In the genomic region with DNA sequence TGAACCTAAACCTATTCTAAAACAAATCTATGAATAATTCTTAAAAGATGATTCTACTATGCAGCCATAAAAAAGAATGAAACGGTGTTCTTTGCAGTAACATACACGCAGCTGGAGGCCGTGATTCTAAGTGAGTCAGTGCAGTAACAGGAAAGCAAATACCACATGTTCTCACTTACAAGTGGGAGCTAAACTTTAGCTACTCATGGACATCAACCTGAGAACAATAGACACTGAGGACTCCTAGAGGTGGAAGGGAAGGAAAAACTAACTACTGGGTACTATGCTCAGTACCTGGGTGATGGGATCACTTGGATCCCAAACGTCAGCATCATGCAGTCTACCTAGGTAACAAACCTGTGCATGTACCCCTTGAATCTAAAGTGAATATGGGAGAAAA, we compare ENCODE assay signal across 22 cellular contexts.
DNase-seq lines count a peak whose midpoint lies in the region; FAIRE-seq and TF ChIP-seq lines count a peak whose summit lies in the region.
"Had no signal": no experiment of that assay in that cellular context is flagged by ENCODE, and none has a peak within 500 bp of the region (broad histone marks: within the 10 kb centered on the region; RNA-seq: fewer than 3 reads in every experiment).

No MANE protein-coding gene starts in this region.

- peaks cover 4% of the 10 kb centered on the region for H3K27me3 Mint-ChIP-seq in nephron (ENCODE audit: low read depth)
- H3K27me3 Mint-ChIP-seq: B cell; CD4-positive, alpha-beta T cell had no signal

- TF ChIP-seq POLR2A in esophagus muscularis mucosa (IDR thresholded peaks at IDR 0.05; ENCODE audit: low read depth) = no peak
- TF ChIP-seq POLR2A in lower leg skin (IDR thresholded peaks at IDR 0.05) = no peak

- H3K9me3 Mint-ChIP-seq in nephron = peaks cover 19% of the 10 kb centered on the region

- intact Hi-C loops in esophagus muscularis mucosa (cut with DNase I) = no loop called here
- intact Hi-C loops in lower leg skin (cut with DNase I; ENCODE audit: low total_unique reads) = no loop called here

- TF ChIP-seq CTCF in bronchial epithelial cell (IDR thresholded peaks at IDR 0.05; ENCODE audit: insufficient read depth, low read length, severe bottlenecking) (no peak), esophagus muscularis mucosa (IDR thresholded peaks at IDR 0.05) (no peak), nephron (IDR thresholded peaks at IDR 0.05; ENCODE audit: unreplicated experiment in 3 of 3) (no peak), foreskin fibroblast (IDR thresholded peaks at IDR 0.05; ENCODE audit: low read depth, low read length) (no peak), lower leg skin (IDR thresholded peaks at IDR 0.05) (no peak)

- DNase-seq in HT1080 (ENCODE audit: low read depth) (peak; percentile 29), bronchial epithelial cell (ENCODE audit: low read depth) (no peak), esophagus muscularis mucosa (ENCODE audit: extremely low spot score) (peak; percentile 68), NCI-H748 treated with DMSO at 0.1 percent for 48 hours (lab: John Stamatoyannopoulos, UW) (no peak), foreskin fibroblast (no peak), lower leg skin (ENCODE audit: low spot score in 2 of 2) (no peak)
- no peak for DNase-seq in stimulated activated CD4-positive, alpha-beta T cell treated with anti-CD3 and anti-CD28 coated beads, Interleukin-4, amount 100 ng/mL, for 4 hours
- DNase-seq: 8988T; ACHN; CD4-positive, alpha-beta T cell; CD8-positive, alpha-beta T cell; DMS 273 treated with DMSO at 0.1 percent for 48 hours; EL; GDM1 had no signal

- H3K27ac Mint-ChIP-seq in nephron = peak overlapping the region; percentile 8 to 61 (median 39)
- H3K27ac Mint-ChIP-seq: B cell; CD4-positive, alpha-beta T cell; CD8-positive, alpha-beta T cell had no signal

- H3K4me1 Mint-ChIP-seq in nephron = peaks cover 21% of the 10 kb centered on the region
- H3K4me1 Mint-ChIP-seq: B cell had no signal

- H3K4me3 ChIP-seq in bronchial epithelial cell (ENCODE audit: low read depth, low read length) (no peak overlapping the region), esophagus muscularis mucosa (no peak overlapping the region), foreskin fibroblast (ENCODE audit: low read depth in 1 of 2, low read length in 2 of 2) (no peak overlapping the region), lower leg skin (ENCODE audit: low read depth, poor library complexity, severe bottlenecking) (no peak overlapping the region)
- H3K4me3 ChIP-seq: BLaER1 treated with 17β-estradiol and CSF1 and Interleukin-3, amounts not matched to agents 10 nM and 100 nM; GM12878 had no signal

- no peak overlapping the region for H3K4me3 Mint-ChIP-seq in nephron
- H3K4me3 Mint-ChIP-seq: B cell; CD4-positive, alpha-beta T cell; CD8-positive, alpha-beta T cell had no signal

- no peaks in the 10 kb centered on the region for H3K4me1 ChIP-seq in esophagus muscularis mucosa
- H3K4me1 ChIP-seq: BLaER1 treated with 17β-estradiol and CSF1 and Interleukin-3, amounts not matched to agents 10 nM and 100 nM had no signal

- WGBS in esophagus muscularis mucosa = 83% methylated on average over 4 of the region's 4 CpGs
- 82 to 85% methylated on average over 4 of the region's 4 CpGs for WGBS in lower leg skin, 2 donors

- peaks cover 0 to 8% (median 3%) of the 10 kb centered on the region in 4 donors for H3K9me3 ChIP-seq in esophagus muscularis mucosa

- H3K36me3 ChIP-seq in bronchial epithelial cell (ENCODE audit: control insufficient read depth, insufficient read depth, low read length) = no peaks in the 10 kb centered on the region
- no peaks in the 10 kb centered on the region for H3K36me3 ChIP-seq in esophagus muscularis mucosa
- H3K36me3 ChIP-seq: BLaER1 treated with 17β-estradiol and CSF1 and Interleukin-3, amounts not matched to agents 10 nM and 100 nM had no signal

- peaks cover 4% of the 10 kb centered on the region for H3K36me3 Mint-ChIP-seq in nephron (ENCODE audit: low read depth)
- H3K36me3 Mint-ChIP-seq: CD8-positive, alpha-beta T cell had no signal

- no peak overlapping the region for H3K27ac ChIP-seq in esophagus muscularis mucosa (replicated peaks in 1 of 4)
- H3K27ac ChIP-seq: BLaER1 treated with 17β-estradiol and CSF1 and Interleukin-3, amounts not matched to agents 10 nM and 100 nM; C4-2B had no signal

- TF ChIP-seq EP300 in esophagus muscularis mucosa (IDR thresholded peaks at IDR 0.05) = no peak

- H3K27me3 ChIP-seq in bronchial epithelial cell (ENCODE audit: control insufficient read depth, insufficient read depth, low read length) (no peaks in the 10 kb centered on the region), esophagus muscularis mucosa (no peaks in the 10 kb centered on the region)
- H3K27me3 ChIP-seq: BLaER1 treated with 17β-estradiol and CSF1 and Interleukin-3, amounts not matched to agents 10 nM and 100 nM had no signal

- FAIRE-seq in bronchial epithelial cell (lab: Jason Lieb, UNC) = peak; percentile 47
- FAIRE-seq: A204.1, GM12878, GM12892, GM18507 had no signal

Comparison
In these comparisons a context has a peak if more than half of its experiments do, and no peak if none do; other contexts are left out.
1. DNase-seq: peak in HT1080 (single experiment) and esophagus muscularis mucosa (single experiment); none in bronchial epithelial cell (single experiment), stimulated activated CD4-positive, alpha-beta T cell treated with anti-CD3 and anti-CD28 coated beads, Interleukin-4, amount 100 ng/mL, for 4 hours (0 of 2), NCI-H748 treated with DMSO at 0.1 percent for 48 hours (single experiment), foreskin fibroblast (0 of 2) and lower leg skin (0 of 2).